In the genomic region with DNA sequence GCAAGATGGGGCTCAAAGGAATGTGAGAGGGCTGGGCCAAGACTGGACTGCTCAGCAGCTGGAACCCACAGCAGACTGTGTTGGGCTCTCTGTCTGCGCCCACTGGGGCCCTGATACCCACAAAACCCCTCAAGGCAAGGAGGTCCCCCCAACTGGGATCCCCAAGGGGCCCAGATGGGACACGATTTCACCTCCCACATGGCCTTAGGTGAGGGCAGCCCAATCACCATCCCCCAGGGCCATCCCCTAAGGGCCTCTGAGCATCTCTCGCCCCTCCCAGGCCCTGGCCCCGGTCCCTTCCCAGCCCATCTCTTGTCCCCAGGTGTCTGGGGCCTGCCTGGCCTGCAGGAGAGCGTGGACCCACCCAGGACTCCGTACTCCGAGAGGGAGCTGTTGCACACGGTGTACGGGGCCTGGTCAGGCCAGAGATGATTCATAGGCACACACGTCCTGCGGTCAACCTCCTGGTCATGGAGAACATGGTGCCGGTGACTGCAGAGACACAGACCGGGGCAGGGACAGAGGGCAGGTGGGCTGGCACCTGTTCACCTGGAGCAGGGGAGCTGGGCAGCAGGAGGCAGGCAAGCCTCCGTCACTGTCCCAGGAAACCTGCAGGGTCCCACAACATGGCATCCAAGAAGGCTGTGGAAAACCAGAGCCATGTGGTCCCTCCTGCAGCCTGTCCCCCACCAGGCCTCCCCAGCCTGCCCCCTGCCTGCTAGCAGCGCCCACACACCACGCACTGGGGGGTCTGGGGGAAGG, we compare ENCODE assay signal across 15 cellular contexts. TPM values are rescaled to one million over a fixed set of nuclear protein-coding genes. Genes with fewer than 3 reads are reported as not detected.
DNase-seq lines count a peak whose midpoint lies in the region; ATAC-seq and TF ChIP-seq lines count a peak whose summit lies in the region.
"Had no signal": no experiment of that assay in that cellular context is flagged by ENCODE, and none has a peak within 500 bp of the region (broad histone marks: within the 10 kb centered on the region; RNA-seq: fewer than 3 reads in every experiment).

No MANE protein-coding gene starts in this region.

- H3K27me3 Mint-ChIP-seq in activated CD8-positive, alpha-beta T cell treated with anti-CD3 and anti-CD28 coated beads, Interleukin-2, amount 10 ng/mL, durations not matched to agents 7 days and 5 days (ENCODE audit: low read depth): no peaks in the 10 kb centered on the region
- no peaks in the 10 kb centered on the region for H3K27me3 Mint-ChIP-seq in activated CD8-positive, alpha-beta T cell treated with anti-CD3 and anti-CD28 coated beads for 36 hours
- H3K27me3 Mint-ChIP-seq in endodermal cell (ENCODE audit: insufficient read depth): no peaks in the 10 kb centered on the region
- no peaks in the 10 kb centered on the region for H3K27me3 Mint-ChIP-seq in stimulated activated naive CD8-positive, alpha-beta T cell treated with anti-CD3 and anti-CD28 coated beads, Interleukin-15, amount 100 ng/mL, for 72 hours
- no peaks in the 10 kb centered on the region for H3K27me3 Mint-ChIP-seq in stimulated activated memory B cell treated with anti-CD40 and anti-IgM and Interleukin-4, amounts not matched to agents 10 μg/mL and 1 μg/mL and 100 μg/mL, for 72 hours

- no peak for TF ChIP-seq CTCF in activated CD8-positive, alpha-beta T cell treated with anti-CD3 and anti-CD28 coated beads for 36 hours (IDR thresholded peaks at IDR 0.05)
- TF ChIP-seq CTCF in HEK293 (tag by site-specific recombination; IDR thresholded peaks at IDR 0.05) (no peak), endodermal cell (conservative IDR thresholded peaks at IDR 0.05) (no peak)

- no peaks in the 10 kb centered on the region for H3K9me3 Mint-ChIP-seq in activated CD8-positive, alpha-beta T cell treated with anti-CD3 and anti-CD28 coated beads, Interleukin-2, amount 10 ng/mL, durations not matched to agents 7 days and 5 days (ENCODE audit: insufficient read depth)
- H3K9me3 Mint-ChIP-seq in activated CD8-positive, alpha-beta T cell treated with anti-CD3 and anti-CD28 coated beads for 36 hours: no peaks in the 10 kb centered on the region
- no peaks in the 10 kb centered on the region for H3K9me3 Mint-ChIP-seq in endodermal cell
- peaks cover 8 to 9% of the 10 kb centered on the region in 2 donors for H3K9me3 Mint-ChIP-seq in stimulated activated naive CD8-positive, alpha-beta T cell treated with anti-CD3 and anti-CD28 coated beads, Interleukin-15, amount 100 ng/mL, for 72 hours
- H3K9me3 Mint-ChIP-seq in stimulated activated memory B cell treated with anti-CD40 and anti-IgM and Interleukin-4, amounts not matched to agents 10 μg/mL and 1 μg/mL and 100 μg/mL, for 72 hours: peaks cover 10% of the 10 kb centered on the region
- H3K9me3 Mint-ChIP-seq: GM23338 had no signal

- H3K27ac ChIP-seq in HEK293 (ENCODE audit: extremely low read depth, low read depth, low read length) (no peak overlapping the region), endodermal cell (ENCODE audit: low read depth, low read length) (no peak overlapping the region)
- H3K27ac ChIP-seq: KMS-11, SK-N-MC had no signal

- POLR2A ChIA-PET in activated CD8-positive, alpha-beta T cell treated with anti-CD3 and anti-CD28 coated beads, Interleukin-2, amount 10 ng/mL, durations not matched to agents 7 days and 5 days (lab: Charles Lee): no interaction called here
- POLR2A ChIA-PET in activated CD8-positive, alpha-beta T cell treated with anti-CD3 and anti-CD28 coated beads for 36 hours (lab: Charles Lee): no interaction called here
- POLR2A ChIA-PET in HEK293 (lab: Yijun Ruan, JAX): no interaction called here

- peak; percentile 18 for DNase-seq in activated CD8-positive, alpha-beta T cell treated with anti-CD3 and anti-CD28 coated beads, Interleukin-2, amount 10 ng/mL, durations not matched to agents 7 days and 5 days
- DNase-seq in activated CD8-positive, alpha-beta T cell treated with anti-CD3 and anti-CD28 coated beads for 36 hours: no peak
- DNase-seq in endodermal cell (peak; percentile 39), NCI-H2029 (lab: John Stamatoyannopoulos, UW) (no peak), SW 1271 (lab: John Stamatoyannopoulos, UW) (no peak)
- DNase-seq in stimulated activated naive CD8-positive, alpha-beta T cell treated with anti-CD3 and anti-CD28 coated beads, Interleukin-15, amount 100 ng/mL, for 72 hours: no peak
- DNase-seq: NCI-H1092, NCI-H1694, NCI-H446 had no signal

- no peak for ATAC-seq in activated CD8-positive, alpha-beta T cell treated with anti-CD3 and anti-CD28 coated beads, Interleukin-2, amount 10 ng/mL, durations not matched to agents 7 days and 5 days
- ATAC-seq in activated CD8-positive, alpha-beta T cell treated with anti-CD3 and anti-CD28 coated beads for 36 hours: no peak
- ATAC-seq in stimulated activated naive CD8-positive, alpha-beta T cell treated with anti-CD3 and anti-CD28 coated beads, Interleukin-15, amount 100 ng/mL, for 72 hours: peak; percentile 11
- no peak for ATAC-seq in stimulated activated memory B cell treated with anti-CD40 and anti-IgM and Interleukin-4, amounts not matched to agents 10 μg/mL and 1 μg/mL and 100 μg/mL, for 72 hours
- ATAC-seq: GM23338, PC-3 had no signal

- no peaks in the 10 kb centered on the region for H3K27me3 ChIP-seq in endodermal cell (ENCODE audit: control insufficient read depth, insufficient read depth, low read length, poor library complexity, severe bottlenecking)

- intact Hi-C loops in activated CD8-positive, alpha-beta T cell treated with anti-CD3 and anti-CD28 coated beads for 36 hours (cut with micrococcal nuclease): loop anchor here (10.0 kb wide), 1 partner anchor 146 kb away; no protein-coding TSS in a partner anchor

- H3K9ac ChIP-seq in endodermal cell (ENCODE audit: extremely low read depth, low read length, poor library complexity, severe bottlenecking): no peak overlapping the region
- H3K9ac ChIP-seq: KMS-11 had no signal

- H3K4me3 Mint-ChIP-seq in activated CD8-positive, alpha-beta T cell treated with anti-CD3 and anti-CD28 coated beads, Interleukin-2, amount 10 ng/mL, durations not matched to agents 7 days and 5 days: no peak overlapping the region
- H3K4me3 Mint-ChIP-seq in activated CD8-positive, alpha-beta T cell treated with anti-CD3 and anti-CD28 coated beads for 36 hours: no peak overlapping the region
- no peak overlapping the region for H3K4me3 Mint-ChIP-seq in endodermal cell
- no peak overlapping the region for H3K4me3 Mint-ChIP-seq in stimulated activated naive CD8-positive, alpha-beta T cell treated with anti-CD3 and anti-CD28 coated beads, Interleukin-15, amount 100 ng/mL, for 72 hours
- H3K4me3 Mint-ChIP-seq in stimulated activated memory B cell treated with anti-CD40 and anti-IgM and Interleukin-4, amounts not matched to agents 10 μg/mL and 1 μg/mL and 100 μg/mL, for 72 hours: no peak overlapping the region
- H3K4me3 Mint-ChIP-seq: GM23338 had no signal

- H3K4me3 ChIP-seq in HEK293 (ENCODE audit: low read depth, low read length) (no peak overlapping the region), endodermal cell (ENCODE audit: low read length) (no peak overlapping the region)
- H3K4me3 ChIP-seq: GM23338, SK-N-MC had no signal

- H3K36me3 Mint-ChIP-seq in activated CD8-positive, alpha-beta T cell treated with anti-CD3 and anti-CD28 coated beads, Interleukin-2, amount 10 ng/mL, durations not matched to agents 7 days and 5 days (ENCODE audit: low read depth): no peaks in the 10 kb centered on the region
- H3K36me3 Mint-ChIP-seq in activated CD8-positive, alpha-beta T cell treated with anti-CD3 and anti-CD28 coated beads for 36 hours (ENCODE audit: low read depth): no peaks in the 10 kb centered on the region
- peaks cover 1% of the 10 kb centered on the region for H3K36me3 Mint-ChIP-seq in endodermal cell (ENCODE audit: low read depth)
- no peaks in the 10 kb centered on the region for H3K36me3 Mint-ChIP-seq in stimulated activated memory B cell treated with anti-CD40 and anti-IgM and Interleukin-4, amounts not matched to agents 10 μg/mL and 1 μg/mL and 100 μg/mL, for 72 hours

- CTCF ChIA-PET in activated CD8-positive, alpha-beta T cell treated with anti-CD3 and anti-CD28 coated beads, Interleukin-2, amount 10 ng/mL, durations not matched to agents 7 days and 5 days (lab: Charles Lee): no interaction called here
- CTCF ChIA-PET in activated CD8-positive, alpha-beta T cell treated with anti-CD3 and anti-CD28 coated beads for 36 hours (lab: Charles Lee): no interaction called here
- CTCF ChIA-PET in HEK293 (lab: Yijun Ruan, JAX): interaction anchor here (0.5 to 0.6 kb wide), 2 partner anchors 914 to 1248 kb away, joined by 3 to 4 read pairs; no protein-coding TSS in a partner anchor

- H3K4me1 Mint-ChIP-seq in activated CD8-positive, alpha-beta T cell treated with anti-CD3 and anti-CD28 coated beads, Interleukin-2, amount 10 ng/mL, durations not matched to agents 7 days and 5 days (ENCODE audit: low read depth): no peaks in the 10 kb centered on the region
- no peaks in the 10 kb centered on the region for H3K4me1 Mint-ChIP-seq in activated CD8-positive, alpha-beta T cell treated with anti-CD3 and anti-CD28 coated beads for 36 hours (ENCODE audit: low read depth)
- no peaks in the 10 kb centered on the region for H3K4me1 Mint-ChIP-seq in endodermal cell
- no peaks in the 10 kb centered on the region for H3K4me1 Mint-ChIP-seq in stimulated activated naive CD8-positive, alpha-beta T cell treated with anti-CD3 and anti-CD28 coated beads, Interleukin-15, amount 100 ng/mL, for 72 hours
- H3K4me1 Mint-ChIP-seq in stimulated activated memory B cell treated with anti-CD40 and anti-IgM and Interleukin-4, amounts not matched to agents 10 μg/mL and 1 μg/mL and 100 μg/mL, for 72 hours: no peaks in the 10 kb centered on the region
- H3K4me1 Mint-ChIP-seq: GM23338 had no signal

- H3K4me1 ChIP-seq in HEK293 (ENCODE audit: control insufficient read depth, insufficient read depth, low read length) (no peaks in the 10 kb centered on the region), endodermal cell (ENCODE audit: control insufficient read depth, insufficient read depth, low read length) (no peaks in the 10 kb centered on the region)

- peaks cover 4 to 34% of the 10 kb centered on the region in 2 experiments; a peak in 2 of 3 replicates for H3K36me3 ChIP-seq in HEK293 (ENCODE audit: control insufficient read depth in 2 of 2, insufficient read depth in 1 of 2, low read length in 2 of 2)
- H3K36me3 ChIP-seq in endodermal cell (ENCODE audit: control insufficient read depth, insufficient read depth, low read length): no peaks in the 10 kb centered on the region

- H3K27ac Mint-ChIP-seq in activated CD8-positive, alpha-beta T cell treated with anti-CD3 and anti-CD28 coated beads, Interleukin-2, amount 10 ng/mL, durations not matched to agents 7 days and 5 days: no peak overlapping the region
- H3K27ac Mint-ChIP-seq in activated CD8-positive, alpha-beta T cell treated with anti-CD3 and anti-CD28 coated beads for 36 hours: no peak overlapping the region
- no peak overlapping the region for H3K27ac Mint-ChIP-seq in endodermal cell
- H3K27ac Mint-ChIP-seq in stimulated activated naive CD8-positive, alpha-beta T cell treated with anti-CD3 and anti-CD28 coated beads, Interleukin-15, amount 100 ng/mL, for 72 hours: no peak overlapping the region
- H3K27ac Mint-ChIP-seq in stimulated activated memory B cell treated with anti-CD40 and anti-IgM and Interleukin-4, amounts not matched to agents 10 μg/mL and 1 μg/mL and 100 μg/mL, for 72 hours: no peak overlapping the region
- H3K27ac Mint-ChIP-seq: GM23338 had no signal

- H3K9me3 ChIP-seq in HEK293 (ENCODE audit: control insufficient read depth, insufficient read depth, low read depth, low read length): no peaks in the 10 kb centered on the region
- H3K9me3 ChIP-seq in endodermal cell (ENCODE audit: control insufficient read depth, low read length): no peaks in the 10 kb centered on the region

- 93 to 96% methylated on average over 8 to 16 of the region's 16 CpGs for WGBS in endodermal cell (ENCODE audit: insufficient coverage in 1 of 2, insufficient read length in 1 of 2), 2 experiments

RNA-seq across cellular contexts. Expression of a gene that starts 21.6 kb away (rescaled TPM):
- total RNA-seq in activated CD8-positive, alpha-beta T cell treated with anti-CD3 and anti-CD28 coated beads, Interleukin-2, amount 10 ng/mL, durations not matched to agents 7 days and 5 days: under 1 TPM in 1 of 2 experiments, not detected in 1; 0.10 TPM
- under 1 TPM; 0.40 to 0.68 TPM for total RNA-seq in activated CD8-positive, alpha-beta T cell treated with anti-CD3 and anti-CD28 coated beads for 36 hours
- total RNA-seq in endodermal cell: 10 to 100 TPM; 13.0 to 14.6 TPM
- polyA plus RNA-seq in endodermal cell (2013, experiment 1 of 2): 7.3 TPM
- polyA plus RNA-seq in endodermal cell (2013, experiment 2 of 2): 5.5 TPM

Comparison
In these comparisons a context has a peak if more than half of its experiments do, and no peak if none do; other contexts are left out.
1. DNase-seq: peak in activated CD8-positive, alpha-beta T cell treated with anti-CD3 and anti-CD28 coated beads, Interleukin-2, amount 10 ng/mL, durations not matched to agents 7 days and 5 days (single experiment) and endodermal cell (single experiment); none in activated CD8-positive, alpha-beta T cell treated with anti-CD3 and anti-CD28 coated beads for 36 hours (single experiment), stimulated activated naive CD8-positive, alpha-beta T cell treated with anti-CD3 and anti-CD28 coated beads, Interleukin-15, amount 100 ng/mL, for 72 hours (0 of 2), NCI-H2029 (single experiment) and SW 1271 (0 of 2).
2. RNA of a gene that starts 21.6 kb away (total RNA-seq): 13.0 to 14.6 TPM in endodermal cell; 0.40 to 0.68 TPM in activated CD8-positive, alpha-beta T cell treated with anti-CD3 and anti-CD28 coated beads for 36 hours and 0.10 TPM in activated CD8-positive, alpha-beta T cell treated with anti-CD3 and anti-CD28 coated beads, Interleukin-2, amount 10 ng/mL, durations not matched to agents 7 days and 5 days; every median in the first group is over 4 times any median in the second.